10 cellular contexts compared by ENCODE assay signal in genomic region chr7:97024209-97025129, GRCh38. TPM values are rescaled to one million over a fixed set of nuclear protein-coding genes. Genes with fewer than 3 reads are reported as not detected.
DNase-seq lines count a peak whose midpoint lies in the region; ATAC-seq and TF ChIP-seq lines count a peak whose summit lies in the region.
"Had no signal": no experiment of that assay in that cellular context is flagged by ENCODE, and none has a peak within 500 bp of the region (broad histone marks: within the 10 kb centered on the region; RNA-seq: fewer than 3 reads in every experiment).

DLX5 (minus strand) TSS chr7:97024831; CDS start chr7:97024623, 208 bp downstream.

- H2AFZ ChIP-seq in Karpas-422 (ENCODE audit: low read length), result no peak within 1 kb of the TSS

- H3K4me3 ChIP-seq in muscle layer of colon (ENCODE audit: low read depth in 1 of 2, low read length in 2 of 2) (peak within 1 kb of the TSS; percentile 18 to 47), Karpas-422 (ENCODE audit: low read length) (no peak within 1 kb of the TSS)

- no peak for DNase-seq in activated CD4-positive, alpha-beta T cell treated with anti-CD3 and anti-CD28 coated beads, Interleukin-2, amount 10 ng/mL, durations not matched to agents 7 days and 5 days
- DNase-seq in activated CD4-positive, alpha-beta T cell treated with anti-CD3 and anti-CD28 coated beads, Interleukin-2, amount 50 U/mL, for 1 hour, result no peak
- DNase-seq in NCI-H2227 (lab: John Stamatoyannopoulos, UW; ENCODE audit: unreplicated experiment), result peak; percentile 71
- no peak for DNase-seq in chondrocyte (ENCODE audit: low spot score)
- DNase-seq in Karpas-422, result no peak
- DNase-seq in KBM-7, result no peak

- peaks cover 4% of the 10 kb centered on the region for H3K9me3 Mint-ChIP-seq in activated CD4-positive, alpha-beta T cell treated with anti-CD3 and anti-CD28 coated beads, Interleukin-2, amount 10 ng/mL, durations not matched to agents 7 days and 5 days
- no peaks in the 10 kb centered on the region for H3K9me3 Mint-ChIP-seq in chondrocyte (ENCODE audit: low read depth)

- H3K9me3 ChIP-seq in muscle layer of colon (ENCODE audit: low read length) (peaks cover 5% of the 10 kb centered on the region), Karpas-422 (ENCODE audit: low read length) (no peaks in the 10 kb centered on the region)

- TF ChIP-seq CTCF in chondrocyte (IDR thresholded peaks at IDR 0.05), result no peak

- peaks cover 30% of the 10 kb centered on the region for H3K4me1 ChIP-seq in muscle layer of colon (ENCODE audit: insufficient read depth, low read length)
- peaks cover 5% of the 10 kb centered on the region for H3K4me1 ChIP-seq in Karpas-422 (ENCODE audit: low read length)

- H3K79me2 ChIP-seq in Karpas-422 (ENCODE audit: low read length), result no peaks in the 10 kb centered on the region

- CTCF ChIA-PET in activated CD4-positive, alpha-beta T cell treated with anti-CD3 and anti-CD28 coated beads, Interleukin-2, amount 10 ng/mL, durations not matched to agents 7 days and 5 days (lab: Charles Lee), result interaction anchor here (0.7 to 1.0 kb wide), 4 partner anchors 9 to 85 kb away, joined by 3 read pairs; no protein-coding TSS in a partner anchor

- no peaks in the 10 kb centered on the region for H3K9me2 ChIP-seq in Karpas-422 (replicated peaks; ENCODE audit: insufficient read depth, low read length)

- H3K27me3 Mint-ChIP-seq in activated CD4-positive, alpha-beta T cell treated with anti-CD3 and anti-CD28 coated beads, Interleukin-2, amount 10 ng/mL, durations not matched to agents 7 days and 5 days, result peaks cover 83% of the 10 kb centered on the region
- H3K27me3 Mint-ChIP-seq in chondrocyte (ENCODE audit: low read depth), result peaks cover 73% of the 10 kb centered on the region

- POLR2A ChIA-PET in activated CD4-positive, alpha-beta T cell treated with anti-CD3 and anti-CD28 coated beads, Interleukin-2, amount 10 ng/mL, durations not matched to agents 7 days and 5 days (lab: Charles Lee), result no interaction called here

- H3K36me3 ChIP-seq in muscle layer of colon (ENCODE audit: insufficient read depth, low read length) (no peaks in the 10 kb centered on the region), Karpas-422 (ENCODE audit: insufficient read depth, low read length) (no peaks in the 10 kb centered on the region)

- ATAC-seq in HG03097 (IDR thresholded peaks at IDR 0.05; ENCODE audit: low FRiP score, unreplicated experiment), result no peak

- H3K4me2 ChIP-seq in Karpas-422 (ENCODE audit: low read depth, low read length, poor library complexity, severe bottlenecking), result no peak within 1 kb of the TSS

- H3K4me1 Mint-ChIP-seq in activated CD4-positive, alpha-beta T cell treated with anti-CD3 and anti-CD28 coated beads, Interleukin-2, amount 10 ng/mL, durations not matched to agents 7 days and 5 days, result peaks cover 36% of the 10 kb centered on the region
- peaks cover 66% of the 10 kb centered on the region for H3K4me1 Mint-ChIP-seq in chondrocyte (ENCODE audit: low read depth)

- no peak within 1 kb of the TSS for H3K27ac ChIP-seq in muscle layer of colon (ENCODE audit: low read depth, low read length)
- H3K27ac ChIP-seq in Karpas-422 (ENCODE audit: low read length), result no peak within 1 kb of the TSS

- no peak within 1 kb of the TSS for H3K9ac ChIP-seq in muscle layer of colon (ENCODE audit: low read length)
- H3K9ac ChIP-seq in Karpas-422 (ENCODE audit: low read length), result no peak within 1 kb of the TSS

- H3K36me3 Mint-ChIP-seq in activated CD4-positive, alpha-beta T cell treated with anti-CD3 and anti-CD28 coated beads, Interleukin-2, amount 10 ng/mL, durations not matched to agents 7 days and 5 days (ENCODE audit: low read depth), result peaks cover 9% of the 10 kb centered on the region
- H3K36me3 Mint-ChIP-seq in chondrocyte (ENCODE audit: low read depth), result peaks cover 8% of the 10 kb centered on the region

- H3K27me3 ChIP-seq in muscle layer of colon (ENCODE audit: control insufficient read depth in 1 of 2, insufficient read depth in 2 of 2, low read length in 2 of 2) (peaks cover 72 to 81% of the 10 kb centered on the region in 2 donors), Karpas-422 (ENCODE audit: low read length) (no peaks in the 10 kb centered on the region)

- no peaks in the 10 kb centered on the region for H4K20me1 ChIP-seq in Karpas-422 (ENCODE audit: insufficient read depth, low read depth, low read length)

- H3K4me3 Mint-ChIP-seq in activated CD4-positive, alpha-beta T cell treated with anti-CD3 and anti-CD28 coated beads, Interleukin-2, amount 10 ng/mL, durations not matched to agents 7 days and 5 days, result peak within 1 kb of the TSS; percentile 33
- H3K4me3 Mint-ChIP-seq in chondrocyte (ENCODE audit: unreplicated experiment), result peak within 1 kb of the TSS; percentile 80

- H3K27ac Mint-ChIP-seq in activated CD4-positive, alpha-beta T cell treated with anti-CD3 and anti-CD28 coated beads, Interleukin-2, amount 10 ng/mL, durations not matched to agents 7 days and 5 days, result peak within 1 kb of the TSS; percentile 75
- no peak within 1 kb of the TSS for H3K27ac Mint-ChIP-seq in chondrocyte (ENCODE audit: unreplicated experiment)

- in situ Hi-C loops in KBM-7 (cut with MboI; ENCODE audit: low pct_unique_long_range_greater_than_20kb, low sequenced_read_pairs), result loop anchor here (25.0 kb wide), 1 partner anchor 1112 kb away; no protein-coding TSS in a partner anchor

RNA-seq across cellular contexts. Expression of gene DLX5, which starts in this region (rescaled TPM):
- not detected for total RNA-seq in activated CD4-positive, alpha-beta T cell treated with anti-CD3 and anti-CD28 coated beads, Interleukin-2, amount 10 ng/mL, durations not matched to agents 7 days and 5 days
- total RNA-seq in chondrocyte, result 0.27 to 7.5 TPM (median 0.77 TPM) in 3 replicates
- not detected in 2 replicates for total RNA-seq in Karpas-422 (2014; rRNA removed; shearing (Covaris generic); ENCODE audit: low replicate concordance)
- total RNA-seq: renal cortical epithelial cell; T-helper 2 cell treated with Interferon-gamma antibody and Interleukin-4, amounts not matched to agents 100 ng/mL and 5 ng/mL, for 36 hours had no signal
